25 cellular contexts compared by ENCODE assay signal in the genomic region with DNA sequence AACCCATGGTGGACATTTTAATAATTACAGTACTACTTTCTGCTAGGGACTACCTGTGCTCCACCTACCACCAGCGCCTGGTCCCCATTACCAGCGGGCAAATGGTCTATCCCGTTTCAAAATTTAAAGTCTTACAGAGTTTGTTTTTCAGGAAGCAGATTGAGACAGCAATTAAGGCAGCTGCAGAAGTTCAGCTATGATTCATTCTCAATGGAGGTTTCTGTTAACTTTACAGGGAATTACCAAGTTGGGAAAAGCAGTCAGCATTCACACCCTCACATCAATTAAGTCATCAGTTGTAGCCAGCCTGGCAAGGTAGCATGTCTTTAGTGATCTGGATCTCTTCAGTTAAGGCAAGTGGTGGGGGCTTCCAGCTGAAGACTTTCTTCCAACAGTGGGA.
A peak's percentile ranks its signal among the peaks of the same experiment; 100 is the strongest.
DNase-seq lines count a peak whose midpoint lies in the region; ATAC-seq, FAIRE-seq and TF ChIP-seq lines count a peak whose summit lies in the region.
"Had no signal": no experiment of that assay in that cellular context is flagged by ENCODE, and none has a peak within 500 bp of the region (broad histone marks: within the 10 kb centered on the region; RNA-seq: fewer than 3 reads in every experiment).

No MANE protein-coding gene starts in this region.

- no peak overlapping the region for H3K27ac ChIP-seq in astrocyte (ENCODE audit: low read depth, low read length)
- no peak overlapping the region for H3K27ac ChIP-seq in foreskin keratinocyte
- H3K27ac ChIP-seq in smooth muscle cell (ENCODE audit: low read depth), result no peak overlapping the region
- H3K27ac ChIP-seq: A549, HL-60, PC-9, RWPE1, SK-N-MC had no signal

- DNase-seq in LHCN-M2 (ENCODE audit: low read depth) (peak; percentile 50), astrocyte (ENCODE audit: low read depth) (no peak), foreskin keratinocyte (peak; percentile 2), smooth muscle cell (lab: John Stamatoyannopoulos, UW; ENCODE audit: unreplicated experiment) (no peak), NCI-H2196 treated with DMSO at 0.1 percent for 48 hours (lab: John Stamatoyannopoulos, UW; ENCODE audit: unreplicated experiment) (no peak)
- DNase-seq in activated CD4-positive, alpha-beta T cell treated with anti-CD3 and anti-CD28 coated beads, Interleukin-2, amount 50 U/mL, for 48 hours, result no peak
- DNase-seq: CD4-positive, CD25-positive, alpha-beta regulatory T cell; COR-L47; DMS79; H7; HFFc6; KBM-7; NCI-H1105; NCI-H146; NCI-H2029; NCI-H226; NCI-H510A treated with DMSO at 0.1 percent for 48 hours; NCI-H748 treated with DMSO at 0.1 percent for 48 hours; PC-9; SHP77 treated with DMSO at 0.1 percent for 48 hours had no signal

- TF ChIP-seq CTCF in astrocyte (IDR thresholded peaks at IDR 0.05; ENCODE audit: insufficient read depth, low read depth, low read length) (no peak), foreskin keratinocyte (conservative IDR thresholded peaks at IDR 0.05) (no peak), smooth muscle cell (IDR thresholded peaks at IDR 0.05; ENCODE audit: borderline replicate concordance, insufficient read depth, poor library complexity, severe bottlenecking) (no peak)

- H3K79me2 ChIP-seq in astrocyte (ENCODE audit: insufficient read depth, low read length) (no peaks in the 10 kb centered on the region), smooth muscle cell (ENCODE audit: low read depth) (no peaks in the 10 kb centered on the region)

- H3K27ac Mint-ChIP-seq in astrocyte (ENCODE audit: unreplicated experiment), result peak overlapping the region; percentile 29
- H3K27ac Mint-ChIP-seq: CD4-positive, CD25-positive, alpha-beta regulatory T cell; HFFc6 had no signal

- no peak overlapping the region for H3K4me3 ChIP-seq in astrocyte (ENCODE audit: insufficient read depth, low read depth, low read length)
- H3K4me3 ChIP-seq in smooth muscle cell, result no peak overlapping the region
- H3K4me3 ChIP-seq: A549, PC-9, SK-N-MC had no signal

- no peaks in the 10 kb centered on the region for H3K27me3 ChIP-seq in astrocyte (ENCODE audit: insufficient read depth, low read length)
- H3K27me3 ChIP-seq in foreskin keratinocyte, result no peaks in the 10 kb centered on the region
- peaks cover 4% of the 10 kb centered on the region for H3K27me3 ChIP-seq in smooth muscle cell (ENCODE audit: low read depth)

- H3K27me3 Mint-ChIP-seq in astrocyte (ENCODE audit: low read depth, unreplicated experiment), result no peaks in the 10 kb centered on the region
- H3K27me3 Mint-ChIP-seq: CD4-positive, CD25-positive, alpha-beta regulatory T cell had no signal

- H3K9me3 Mint-ChIP-seq in astrocyte (ENCODE audit: unreplicated experiment), result peaks cover 9% of the 10 kb centered on the region

- H3K36me3 Mint-ChIP-seq in astrocyte (ENCODE audit: low read depth, unreplicated experiment), result no peaks in the 10 kb centered on the region
- H3K36me3 Mint-ChIP-seq: CD4-positive, CD25-positive, alpha-beta regulatory T cell had no signal

- no peak overlapping the region for H3K4me2 ChIP-seq in astrocyte (ENCODE audit: low read length)
- peak overlapping the region; percentile 48 for H3K4me2 ChIP-seq in smooth muscle cell
- H3K4me2 ChIP-seq: A549, PC-9 had no signal

- H4K20me1 ChIP-seq in astrocyte (ENCODE audit: insufficient read depth, low read length) (no peaks in the 10 kb centered on the region), smooth muscle cell (ENCODE audit: low read depth) (no peaks in the 10 kb centered on the region)

- H3K36me3 ChIP-seq in astrocyte (ENCODE audit: insufficient read depth, low read length) (no peaks in the 10 kb centered on the region), smooth muscle cell (ENCODE audit: low read depth) (no peaks in the 10 kb centered on the region)

- H3K9ac ChIP-seq in astrocyte (ENCODE audit: low read length), result no peak overlapping the region
- H3K9ac ChIP-seq in smooth muscle cell (ENCODE audit: low read depth), result no peak overlapping the region

- no peak overlapping the region for H3K4me3 Mint-ChIP-seq in astrocyte (ENCODE audit: unreplicated experiment)
- H3K4me3 Mint-ChIP-seq: CD4-positive, CD25-positive, alpha-beta regulatory T cell; HFFc6 had no signal

- WGBS in smooth muscle cell (ENCODE audit: low lambda C conversion rate), result 58% methylated on average over 3 of the region's 3 CpGs

- no peak for FAIRE-seq in astrocyte (lab: Jason Lieb, UNC)
- FAIRE-seq: A549 had no signal

- no peaks in the 10 kb centered on the region for H3F3A ChIP-seq in smooth muscle cell (ENCODE audit: low read depth)

- no peak for ATAC-seq in foreskin keratinocyte
- ATAC-seq in HG03457 (IDR thresholded peaks at IDR 0.05; ENCODE audit: unreplicated experiment), result no peak
- ATAC-seq: A549 had no signal

- H2AFZ ChIP-seq in astrocyte (ENCODE audit: low read depth, low read length) (no peak overlapping the region), smooth muscle cell (ENCODE audit: low read depth) (no peak overlapping the region)
- H2AFZ ChIP-seq: PC-9 had no signal

- H3K4me1 Mint-ChIP-seq in astrocyte (ENCODE audit: low read depth, unreplicated experiment), result peaks cover 8% of the 10 kb centered on the region
- H3K4me1 Mint-ChIP-seq: CD4-positive, CD25-positive, alpha-beta regulatory T cell had no signal

- H3K9me3 ChIP-seq in astrocyte (ENCODE audit: insufficient read depth, low read depth, low read length) (no peaks in the 10 kb centered on the region), smooth muscle cell (replicated peaks; ENCODE audit: low read depth) (no peaks in the 10 kb centered on the region)

- H3K4me1 ChIP-seq in astrocyte (ENCODE audit: insufficient read depth, low read length) (no peaks in the 10 kb centered on the region), foreskin keratinocyte (no peaks in the 10 kb centered on the region), smooth muscle cell (ENCODE audit: low read depth) (no peaks in the 10 kb centered on the region)
- H3K4me1 ChIP-seq: A549 had no signal

Comparison
In these comparisons a context has a peak if more than half of its experiments do, and no peak if none do; other contexts are left out.
1. DNase-seq: peak in LHCN-M2 (single experiment) and foreskin keratinocyte (2 of 2); none in astrocyte (single experiment), smooth muscle cell (single experiment), activated CD4-positive, alpha-beta T cell treated with anti-CD3 and anti-CD28 coated beads, Interleukin-2, amount 50 U/mL, for 48 hours (0 of 2) and NCI-H2196 treated with DMSO at 0.1 percent for 48 hours (single experiment).